In the genomic region with DNA sequence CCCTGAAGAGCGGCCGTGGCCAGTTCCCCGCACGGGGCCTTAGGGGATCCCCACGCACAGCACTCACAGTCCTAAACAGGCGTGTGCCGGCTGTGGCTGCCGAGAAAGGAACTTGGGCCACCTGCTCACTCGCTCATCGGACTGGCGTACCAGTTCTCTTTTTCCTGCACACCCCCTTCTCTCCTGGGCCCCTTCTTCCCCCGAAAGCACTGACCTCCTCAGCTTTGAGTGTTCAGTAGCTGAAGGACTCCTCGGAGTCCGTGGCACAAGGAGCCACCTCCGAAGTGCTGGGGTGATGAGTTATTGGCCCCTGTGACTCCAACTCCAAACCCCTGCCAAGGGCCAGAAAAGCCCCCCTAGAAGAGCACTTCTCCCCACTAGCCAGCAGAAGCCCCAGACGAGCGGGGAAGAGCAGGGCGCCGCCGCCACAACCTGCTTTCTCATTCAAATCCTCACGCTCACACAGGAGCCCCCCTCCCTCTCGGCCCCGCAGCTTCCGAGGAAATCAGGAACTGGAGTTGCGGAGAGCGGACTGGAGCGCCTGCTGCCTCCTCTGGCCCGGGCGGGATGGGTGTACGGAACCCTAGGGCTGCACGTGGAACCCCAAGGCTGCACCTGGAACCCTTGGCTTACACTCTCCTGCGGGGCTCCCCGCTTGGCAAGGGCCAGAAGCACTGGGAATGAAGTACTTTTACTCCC, we compare ENCODE assay signal across 1 cellular context.
TF ChIP-seq lines count a peak whose summit lies in the region.

A gene with protein sequence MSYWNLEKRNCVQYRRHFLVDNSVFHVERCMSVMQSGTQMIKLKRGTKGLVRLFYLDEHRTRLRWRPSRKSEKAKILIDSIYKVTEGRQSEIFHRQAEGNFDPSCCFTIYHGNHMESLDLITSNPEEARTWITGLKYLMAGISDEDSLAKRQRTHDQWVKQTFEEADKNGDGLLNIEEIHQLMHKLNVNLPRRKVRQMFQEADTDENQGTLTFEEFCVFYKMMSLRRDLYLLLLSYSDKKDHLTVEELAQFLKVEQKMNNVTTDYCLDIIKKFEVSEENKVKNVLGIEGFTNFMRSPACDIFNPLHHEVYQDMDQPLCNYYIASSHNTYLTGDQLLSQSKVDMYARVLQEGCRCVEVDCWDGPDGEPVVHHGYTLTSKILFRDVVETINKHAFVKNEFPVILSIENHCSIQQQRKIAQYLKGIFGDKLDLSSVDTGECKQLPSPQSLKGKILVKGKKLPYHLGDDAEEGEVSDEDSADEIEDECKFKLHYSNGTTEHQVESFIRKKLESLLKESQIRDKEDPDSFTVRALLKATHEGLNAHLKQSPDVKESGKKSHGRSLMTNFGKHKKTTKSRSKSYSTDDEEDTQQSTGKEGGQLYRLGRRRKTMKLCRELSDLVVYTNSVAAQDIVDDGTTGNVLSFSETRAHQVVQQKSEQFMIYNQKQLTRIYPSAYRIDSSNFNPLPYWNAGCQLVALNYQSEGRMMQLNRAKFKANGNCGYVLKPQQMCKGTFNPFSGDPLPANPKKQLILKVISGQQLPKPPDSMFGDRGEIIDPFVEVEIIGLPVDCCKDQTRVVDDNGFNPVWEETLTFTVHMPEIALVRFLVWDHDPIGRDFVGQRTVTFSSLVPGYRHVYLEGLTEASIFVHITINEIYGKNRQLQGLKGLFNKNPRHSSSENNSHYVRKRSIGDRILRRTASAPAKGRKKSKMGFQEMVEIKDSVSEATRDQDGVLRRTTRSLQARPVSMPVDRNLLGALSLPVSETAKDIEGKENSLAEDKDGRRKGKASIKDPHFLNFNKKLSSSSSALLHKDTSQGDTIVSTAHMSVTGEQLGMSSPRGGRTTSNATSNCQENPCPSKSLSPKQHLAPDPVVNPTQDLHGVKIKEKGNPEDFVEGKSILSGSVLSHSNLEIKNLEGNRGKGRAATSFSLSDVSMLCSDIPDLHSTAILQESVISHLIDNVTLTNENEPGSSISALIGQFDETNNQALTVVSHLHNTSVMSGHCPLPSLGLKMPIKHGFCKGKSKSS (N-terminal part only) (minus strand): TSS at position 446 of the 699 bp plus-strand sequence. CDS start 40,847 bp downstream, outside the sequence.

TF ChIP-seq in IMR-90, 13 proteins besides CTCF, POLR2A, EP300 and RAD21:
- TF ChIP-seq SMC3 (IDR thresholded peaks at IDR 0.05; ENCODE audit: low read depth, low read length) = no peak
- no peak for TF ChIP-seq RFX5 (IDR thresholded peaks at IDR 0.05; ENCODE audit: low read depth, low read length)
- TF ChIP-seq MAZ (IDR thresholded peaks at IDR 0.05; ENCODE audit: borderline replicate concordance, low read depth, low read length) = peak; percentile 97
- TF ChIP-seq MXI1 (IDR thresholded peaks at IDR 0.05; ENCODE audit: borderline replicate concordance, low read depth, low read length) = no peak
- no peak for TF ChIP-seq MAFK (IDR thresholded peaks at IDR 0.05; ENCODE audit: low read depth, low read length)
